In the genomic region with DNA sequence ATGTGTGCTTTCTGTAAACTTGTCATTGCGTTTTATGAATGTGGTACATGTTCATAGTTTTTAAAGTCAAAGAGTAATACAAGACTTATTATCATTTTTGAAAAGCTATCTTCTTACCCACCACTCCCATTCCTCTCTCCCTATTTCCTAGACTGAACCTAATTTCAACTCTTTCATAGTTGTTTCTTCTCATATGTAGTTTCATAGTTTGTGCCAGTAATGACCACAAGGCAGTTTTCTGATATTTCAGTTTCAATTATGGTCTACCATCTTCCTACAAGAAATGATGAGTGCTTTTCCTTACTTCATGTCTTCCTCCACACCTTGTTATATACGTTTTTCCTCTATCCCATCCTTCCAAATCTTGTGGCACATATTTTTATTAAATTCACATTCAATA, we compare ENCODE assay signal across 21 cellular contexts.
"Had no signal": no experiment of that assay in that cellular context is flagged by ENCODE, and none has a peak within 500 bp of the region (broad histone marks: within the 10 kb centered on the region; RNA-seq: fewer than 3 reads in every experiment).

No MANE protein-coding gene starts in this region.

- H3K27ac ChIP-seq: coronary artery, dorsolateral prefrontal cortex, esophagus muscularis mucosa, gastrocnemius medialis, heart right ventricle, left lung, lower lobe of right lung had no signal

- H3K36me3 ChIP-seq: esophagus muscularis mucosa, gastrocnemius medialis, heart right ventricle, left lung, lower lobe of right lung had no signal

- FAIRE-seq: colon, endothelial cell of umbilical vein, keratinocyte had no signal

- H3K4me3 ChIP-seq: coronary artery, dorsolateral prefrontal cortex, esophagus muscularis mucosa, gastrocnemius medialis, heart right ventricle, left lung, lower lobe of right lung had no signal

- H3K27me3 ChIP-seq: dorsolateral prefrontal cortex, esophagus muscularis mucosa, gastrocnemius medialis, heart right ventricle, left lung had no signal

- ATAC-seq: gastrocnemius medialis, heart right ventricle, left cardiac atrium, left lung, left ventricle myocardium superior, lower lobe of right lung had no signal

- H3K4me1 ChIP-seq: gastrocnemius medialis, left lung, lower lobe of right lung had no signal

- H3K9me3 ChIP-seq: esophagus muscularis mucosa, gastrocnemius medialis, heart right ventricle, left lung, lower lobe of right lung had no signal

- DNase-seq: dermis blood vessel endothelial cell; dorsolateral prefrontal cortex; effector CD4-positive, alpha-beta T cell; effector memory CD4-positive, alpha-beta T cell; foreskin melanocyte; gastrocnemius medialis; glutamatergic neuron; head of caudate nucleus; heart right ventricle; hippocampal formation; left cardiac atrium; left lung; left ventricle myocardium superior; lower lobe of right lung; mesenchymal stem cell; midbrain had no signal
